1 cellular context compared by ENCODE assay signal in genomic region chr16:14398014-14398717, GRCh38.
TF ChIP-seq lines count a peak whose summit lies in the region.

No MANE protein-coding gene starts in this region.

TF ChIP-seq in HEK293, 187 proteins besides CTCF, POLR2A, EP300 and RAD21 (continued from another document):
- no peak for TF ChIP-seq ZNF138 (tag by site-specific recombination; IDR thresholded peaks at IDR 0.05; ENCODE audit: borderline replicate concordance)
- no peak for TF ChIP-seq ZNF660 (tag by site-specific recombination; IDR thresholded peaks at IDR 0.05)
